Comparison of ENCODE assay signal across 1 cellular context in genomic region chr15:63478243-63478642, GRCh38.
TF ChIP-seq lines count a peak whose summit lies in the region.

No MANE protein-coding gene starts in this region.

TF ChIP-seq in HepG2, 621 proteins besides CTCF, POLR2A, EP300 and RAD21:
- TF ChIP-seq, protein P1, sequence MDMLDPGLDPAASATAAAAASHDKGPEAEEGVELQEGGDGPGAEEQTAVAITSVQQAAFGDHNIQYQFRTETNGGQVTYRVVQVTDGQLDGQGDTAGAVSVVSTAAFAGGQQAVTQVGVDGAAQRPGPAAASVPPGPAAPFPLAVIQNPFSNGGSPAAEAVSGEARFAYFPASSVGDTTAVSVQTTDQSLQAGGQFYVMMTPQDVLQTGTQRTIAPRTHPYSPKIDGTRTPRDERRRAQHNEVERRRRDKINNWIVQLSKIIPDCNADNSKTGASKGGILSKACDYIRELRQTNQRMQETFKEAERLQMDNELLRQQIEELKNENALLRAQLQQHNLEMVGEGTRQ (IDR thresholded peaks at IDR 0.05; ENCODE audit: low read depth, low read length) = no peak
- TF ChIP-seq, protein P1 (CRISPR knock-in tag; IDR thresholded peaks at IDR 0.05; ENCODE audit: borderline replicate concordance) = no peak
- TF ChIP-seq ZNF3 (CRISPR knock-in tag; IDR thresholded peaks at IDR 0.05) (no peak), NR2F2 (IDR thresholded peaks at IDR 0.05; ENCODE audit: borderline replicate concordance, low read depth) (no peak), TAF15 (IDR thresholded peaks at IDR 0.05; ENCODE audit: low read depth, low read length, poor library complexity, severe bottlenecking) (no peak), AKAP8 (CRISPR knock-in tag; IDR thresholded peaks at IDR 0.05) (no peak), LRRFIP1 (CRISPR knock-in tag; conservative IDR thresholded peaks at IDR 0.05) (no peak), HOXA7 (CRISPR knock-in tag; IDR thresholded peaks at IDR 0.05) (no peak), YEATS4 (CRISPR knock-in tag; IDR thresholded peaks at IDR 0.05; ENCODE audit: borderline replicate concordance) (no peak), ZNF354B (CRISPR knock-in tag; IDR thresholded peaks at IDR 0.05) (no peak), DDIT3 (CRISPR knock-in tag; IDR thresholded peaks at IDR 0.05) (no peak), FOXA3 (CRISPR knock-in tag; IDR thresholded peaks at IDR 0.05) (no peak), ZNF879 (CRISPR knock-in tag; IDR thresholded peaks at IDR 0.05) (no peak), SMARCE1 (IDR thresholded peaks at IDR 0.05; ENCODE audit: borderline replicate concordance) (no peak), ZNF614 (CRISPR knock-in tag; IDR thresholded peaks at IDR 0.05; ENCODE audit: borderline replicate concordance) (no peak), ZNF572 (CRISPR knock-in tag; IDR thresholded peaks at IDR 0.05) (no peak), ATF3 (CRISPR knock-in tag; IDR thresholded peaks at IDR 0.05) (no peak), SRF (IDR thresholded peaks at IDR 0.05; ENCODE audit: low read depth, low read length) (no peak), PLSCR1 (CRISPR knock-in tag; IDR thresholded peaks at IDR 0.05; ENCODE audit: borderline replicate concordance) (no peak), KLF16 (CRISPR knock-in tag; IDR thresholded peaks at IDR 0.05) (no peak)
